In genomic region chr1:830750-831149, GRCh38 we compare ENCODE assay signal across 7 cellular contexts.
DNase-seq lines count a peak whose midpoint lies in the region; ATAC-seq and TF ChIP-seq lines count a peak whose summit lies in the region.
"Not testable (repeated sequence)": the region's sequence is repeated elsewhere in the genome, so short reads cannot be mapped to it uniquely, and the experiment has no call there.

No MANE protein-coding gene starts in this region.

- not testable (repeated sequence) for H3K9me3 Mint-ChIP-seq in activated T-helper 17 cell treated with anti-CD3 and anti-CD28 coated beads, Interleukin-2, amount 50 U/mL, for 72 hours

- not testable (repeated sequence) for H3K36me3 ChIP-seq in endocrine pancreas (ENCODE audit: control insufficient read depth, insufficient read depth, low read length); liver (ENCODE audit: control insufficient read depth in 4 of 4, insufficient read depth in 3 of 4, low read depth in 1 of 4, low read length in 3 of 4)
- H3K36me3 ChIP-seq in psoas muscle (ENCODE audit: insufficient read depth in 1 of 2, low read depth in 1 of 2) = peaks cover 0 to 23% of the 10 kb centered on the region in 2 donors

- H3K27me3 ChIP-seq in endocrine pancreas (ENCODE audit: control insufficient read depth, insufficient read depth, low read length); liver (ENCODE audit: control insufficient read depth in 4 of 4, insufficient read depth in 4 of 4, low read length in 3 of 4); psoas muscle (ENCODE audit: insufficient read depth in 3 of 3, low read length in 2 of 3): not testable (repeated sequence)

- H3K4me1 ChIP-seq in endocrine pancreas (ENCODE audit: control insufficient read depth, insufficient read depth, low read length) = not testable (repeated sequence)
- H3K4me1 ChIP-seq in liver (ENCODE audit: control insufficient read depth in 4 of 4, insufficient read depth in 4 of 4, low read length in 3 of 4) (peaks cover under 1 to 14% (median 7%) of the 10 kb centered on the region in 4 donors), psoas muscle (peaks cover 29% of the 10 kb centered on the region)

- not testable (repeated sequence) for TF ChIP-seq CTCF in liver (IDR thresholded peaks at IDR 0.05; ENCODE audit: low read depth, low read length, missing input control); psoas muscle (IDR thresholded peaks at IDR 0.05)

- H3K4me1 Mint-ChIP-seq in T-helper 17 cell = peaks cover 19% of the 10 kb centered on the region
- not testable (repeated sequence) for H3K4me1 Mint-ChIP-seq in activated T-helper 17 cell treated with anti-CD3 and anti-CD28 coated beads, Interleukin-2, amount 50 U/mL, for 72 hours

- H3K4me3 Mint-ChIP-seq in T-helper 17 cell = not testable (repeated sequence)
- peak overlapping the region; percentile 69 for H3K4me3 Mint-ChIP-seq in activated T-helper 17 cell treated with anti-CD3 and anti-CD28 coated beads, Interleukin-2, amount 50 U/mL, for 72 hours

- peak overlapping the region; percentile 64 for H3K4me3 ChIP-seq in endocrine pancreas (ENCODE audit: control insufficient read depth, insufficient read depth, low read length)
- not testable (repeated sequence) for H3K4me3 ChIP-seq in liver (ENCODE audit: low read depth in 1 of 3, low read length in 3 of 3); psoas muscle

- not testable (repeated sequence) for TF ChIP-seq RAD21 in liver (IDR thresholded peaks at IDR 0.05)

- WGBS in liver = 29% methylated on average over 4 of the region's 5 CpGs
- WGBS in psoas muscle, 3 donors = 23 to 37% (median 24%) methylated on average over 4 of the region's 5 CpGs

- H3K36me3 Mint-ChIP-seq in T-helper 17 cell (ENCODE audit: low read depth) = not testable (repeated sequence)
- H3K36me3 Mint-ChIP-seq in activated T-helper 17 cell treated with anti-CD3 and anti-CD28 coated beads, Interleukin-2, amount 50 U/mL, for 72 hours (ENCODE audit: low read depth) = peaks cover 58% of the 10 kb centered on the region

- peak overlapping the region in 1 of 2 donors; percentile 31 for H3K27ac ChIP-seq in liver (ENCODE audit: low read depth in 1 of 2, low read length in 2 of 2)
- H3K27ac ChIP-seq in psoas muscle = peak overlapping the region; percentile 38

- intact Hi-C loops in Right ventricle myocardium superior (cut with DNase I); left ventricle myocardium superior (cut with micrococcal nuclease); psoas muscle (cut with DNase I): not testable (repeated sequence)

- DNase-seq in T-helper 17 cell, psoas muscle: not testable (repeated sequence)
- DNase-seq in Right ventricle myocardium superior (peak; percentile 50), left ventricle myocardium superior (peak; percentile 55)

- not testable (repeated sequence) for H3K9ac ChIP-seq in endocrine pancreas (ENCODE audit: control insufficient read depth, insufficient read depth, low read length); liver (ENCODE audit: low read depth in 1 of 2, low read length in 2 of 2)

- H3K9me3 ChIP-seq in T-helper 17 cell (ENCODE audit: control insufficient read depth, low read length, poor library complexity, severe bottlenecking); endocrine pancreas (ENCODE audit: control insufficient read depth, low read length); liver (ENCODE audit: control insufficient read depth in 4 of 4, low read length in 3 of 4); psoas muscle: not testable (repeated sequence)

- not testable (repeated sequence) for ATAC-seq in T-helper 17 cell; activated T-helper 17 cell treated with anti-CD3 and anti-CD28 coated beads, Interleukin-2, amount 50 U/mL, for 72 hours (replicated peaks)
- peak; percentile 19 for ATAC-seq in Right ventricle myocardium superior (ENCODE audit: poor library complexity)
- ATAC-seq in left ventricle myocardium superior = peak; percentile 30
- ATAC-seq in psoas muscle = peak; percentile 13 to 60 (median 53)

- not testable (repeated sequence) for H3K27me3 Mint-ChIP-seq in T-helper 17 cell; activated T-helper 17 cell treated with anti-CD3 and anti-CD28 coated beads, Interleukin-2, amount 50 U/mL, for 72 hours

- peak overlapping the region; percentile 45 for H3K27ac Mint-ChIP-seq in T-helper 17 cell
- not testable (repeated sequence) for H3K27ac Mint-ChIP-seq in activated T-helper 17 cell treated with anti-CD3 and anti-CD28 coated beads, Interleukin-2, amount 50 U/mL, for 72 hours

TF ChIP-seq in liver, 16 proteins besides CTCF, POLR2A, EP300 and RAD21:
- TF ChIP-seq RXRA (IDR thresholded peaks at IDR 0.05) (peak; percentile 41 to 44), SP1 (IDR thresholded peaks at IDR 0.05) (peak; percentile 33), HNF4A (conservative IDR thresholded peaks at IDR 0.05) (peak; percentile 23 to 42)
